In the genomic region with DNA sequence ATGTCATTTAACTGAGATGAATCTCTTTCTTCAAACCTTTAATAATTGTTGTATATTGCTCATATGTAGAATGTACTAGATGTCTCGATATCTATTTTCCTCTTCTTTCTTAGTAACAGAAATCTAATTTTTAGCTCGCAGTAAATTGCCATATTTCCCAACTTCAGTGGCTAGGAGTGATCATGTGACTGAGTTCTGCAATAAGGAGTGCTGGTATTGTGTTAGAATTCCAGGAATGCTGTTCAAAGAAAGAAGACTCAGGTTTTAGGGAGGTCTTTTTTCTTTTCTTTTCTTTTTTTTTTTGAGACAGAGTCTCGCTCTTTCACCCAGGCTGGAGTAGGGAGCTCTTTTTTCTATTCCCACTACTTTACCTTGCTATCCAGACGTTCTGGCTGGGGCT, we compare ENCODE assay signal across 19 cellular contexts.
DNase-seq lines count a peak whose midpoint lies in the region; ATAC-seq, FAIRE-seq and TF ChIP-seq lines count a peak whose summit lies in the region.
"Had no signal": no experiment of that assay in that cellular context is flagged by ENCODE, and none has a peak within 500 bp of the region (broad histone marks: within the 10 kb centered on the region; RNA-seq: fewer than 3 reads in every experiment).

No MANE protein-coding gene starts in this region.

- no TSS peak for BruUV-seq in Caco-2 (replicated peaks; lab: Mats Ljungman, UMichigan)

- no peak overlapping the region for H4K5ac ChIP-seq in H1 (ENCODE audit: insufficient read length, low read depth, low read length)

- no peak overlapping the region for H4K91ac ChIP-seq in H1 (replicated peaks; ENCODE audit: insufficient read length, low read length)

- 80% methylated on average over 3 of the region's 4 CpGs; no CpG with 5 or more reads in 1 of the 2 experiments for WGBS in H1 (ENCODE audit: extremely low coverage in 1 of 2, insufficient coverage in 1 of 2, insufficient read length in 1 of 2, insufficient replicate concordance in 2 of 2, low coverage in 1 of 2, low lambda C conversion rate in 2 of 2, missing lambda C conversion rate in 1 of 2), 2 experiments

- no peaks in the 10 kb centered on the region for H3F3A ChIP-seq in neural progenitor cell (ENCODE audit: low read depth)

- H3K27ac Mint-ChIP-seq in Caco-2 (ENCODE audit: unreplicated experiment) = peak overlapping the region; percentile 32
- H3K27ac Mint-ChIP-seq in neural progenitor cell = no peak overlapping the region
- H3K27ac Mint-ChIP-seq: CD8-positive, alpha-beta memory T cell had no signal

- ATAC-seq in foreskin keratinocyte (no peak), HG03108 (IDR thresholded peaks at IDR 0.05; ENCODE audit: unreplicated experiment) (no peak)
- ATAC-seq: HepG2, PC-3 had no signal

- H2BK5ac ChIP-seq in H1 (ENCODE audit: low read depth, low read length) = no peak overlapping the region

- H3K27ac ChIP-seq in H1 (ENCODE audit: low read depth, low read length) (no peak overlapping the region), neural progenitor cell (no peak overlapping the region), foreskin keratinocyte (no peak overlapping the region)
- H3K27ac ChIP-seq: BLaER1 treated with 17β-estradiol and CSF1 and Interleukin-3, amounts not matched to agents 10 nM and 100 nM had no signal

- no peak overlapping the region for H3K23ac ChIP-seq in H1 (ENCODE audit: insufficient read length)

- no peak overlapping the region for H2BK15ac ChIP-seq in H1 (ENCODE audit: low read length)

- H3K27me3 ChIP-seq in Caco-2 (replicated peaks; ENCODE audit: control insufficient read depth, insufficient read depth, low read length) = no peaks in the 10 kb centered on the region
- no peaks in the 10 kb centered on the region for H3K27me3 ChIP-seq in H1 (replicated peaks in 1 of 4; ENCODE audit: control insufficient read depth in 3 of 4, extremely low read depth in 1 of 4, insufficient read depth in 3 of 4, low read length in 3 of 4)
- no peaks in the 10 kb centered on the region for H3K27me3 ChIP-seq in neural progenitor cell
- H3K27me3 ChIP-seq in foreskin keratinocyte = no peaks in the 10 kb centered on the region
- H3K27me3 ChIP-seq: BLaER1 treated with 17β-estradiol and CSF1 and Interleukin-3, amounts not matched to agents 10 nM and 100 nM had no signal

- no peak overlapping the region for H3K4me3 ChIP-seq in Caco-2 (ENCODE audit: low read depth, low read length)
- H3K4me3 ChIP-seq in H1 (ENCODE audit: extremely low read depth in 1 of 4, insufficient read depth in 2 of 4, low read depth in 3 of 4, low read length in 4 of 4) = no peak overlapping the region
- H3K4me3 ChIP-seq in neural progenitor cell = no peak overlapping the region
- H3K4me3 ChIP-seq: BLaER1 treated with 17β-estradiol and CSF1 and Interleukin-3, amounts not matched to agents 10 nM and 100 nM had no signal

- 0 out of 2 replicates have a peak, but pooled peaks cover 6% of the 10 kb centered on the region for H3K4me1 ChIP-seq in Caco-2
- peaks cover 0 to 3% (median 0%) of the 10 kb centered on the region in 4 experiments; a peak in 2 of 7 replicates for H3K4me1 ChIP-seq in H1 (replicated peaks in 1 of 4; ENCODE audit: control insufficient read depth in 3 of 4, insufficient read depth in 4 of 4, low read length in 3 of 4)
- H3K4me1 ChIP-seq in neural progenitor cell = peaks cover 3% of the 10 kb centered on the region
- H3K4me1 ChIP-seq in foreskin keratinocyte = peaks cover 7% of the 10 kb centered on the region

- intact Hi-C loops in Caco-2 (cut with micrococcal nuclease; ENCODE audit: unreplicated experiment) = no loop called here

- no peak overlapping the region for H2BK20ac ChIP-seq in H1 (ENCODE audit: low read length)

- H2AFZ ChIP-seq in H1 (ENCODE audit: low read length) = no peak overlapping the region
- no peak overlapping the region for H2AFZ ChIP-seq in neural progenitor cell (replicated peaks)

- H3K4me3 Mint-ChIP-seq in Caco-2 (ENCODE audit: unreplicated experiment) (no peak overlapping the region), neural progenitor cell (no peak overlapping the region)
- H3K4me3 Mint-ChIP-seq: CD8-positive, alpha-beta memory T cell; H9 had no signal

- H3K36me3 Mint-ChIP-seq in Caco-2 (ENCODE audit: insufficient read depth, unreplicated experiment) (no peaks in the 10 kb centered on the region), neural progenitor cell (no peaks in the 10 kb centered on the region)

- H4K8ac ChIP-seq in H1 (ENCODE audit: extremely low read depth, insufficient read depth, low read length) = no peak overlapping the region

- H4K20me1 ChIP-seq in H1 (replicated peaks in 1 of 2; ENCODE audit: control insufficient read depth in 1 of 2, insufficient read depth in 2 of 2, low read length in 2 of 2) = no peaks in the 10 kb centered on the region
- no peaks in the 10 kb centered on the region for H4K20me1 ChIP-seq in neural progenitor cell (ENCODE audit: low read depth)
- H4K20me1 ChIP-seq: BLaER1 treated with 17β-estradiol and CSF1 and Interleukin-3, amounts not matched to agents 10 nM and 100 nM had no signal

- no peak overlapping the region for H3K4ac ChIP-seq in H1 (replicated peaks; ENCODE audit: insufficient read length, low read depth, low read length)

- DNase-seq in Caco-2 (no peak), MV-4-11 (lab: John Stamatoyannopoulos, UW) (peak; percentile 13), H1 (ENCODE audit: low read depth in 1 of 2, low spot score in 2 of 2) (no peak), neural progenitor cell (ENCODE audit: low spot score) (peak; percentile 9), AG08395 (ENCODE audit: low spot score) (no peak), NCI-H1694 treated with DMSO at 0.1 percent for 48 hours (lab: John Stamatoyannopoulos, UW) (no peak), foreskin keratinocyte (no peak)
- DNase-seq: CD8-positive, alpha-beta memory T cell; DMS79; H9; NCI-H1105 treated with DMSO at 0.1 percent for 48 hours; NCI-H1694; NCI-H524; PC-3; RPMI8226 had no signal

- H3K18ac ChIP-seq in H1 (ENCODE audit: extremely low read depth, low read length) = no peak overlapping the region

- no peaks in the 10 kb centered on the region for H3K9me3 ChIP-seq in Caco-2
- no peaks in the 10 kb centered on the region for H3K9me3 ChIP-seq in H1 (ENCODE audit: insufficient read depth in 2 of 2, low read depth in 1 of 2, low read length in 1 of 2)
- H3K9me3 ChIP-seq in neural progenitor cell (ENCODE audit: low read depth) = no peaks in the 10 kb centered on the region
- H3K9me3 ChIP-seq: BLaER1 treated with 17β-estradiol and CSF1 and Interleukin-3, amounts not matched to agents 10 nM and 100 nM had no signal

- no peak for FAIRE-seq in H1 (lab: Jason Lieb, UNC)
- FAIRE-seq: A204.1, HepG2 had no signal

- H3K9ac ChIP-seq in H1 (replicated peaks in 1 of 4; ENCODE audit: extremely low read depth in 1 of 4, low read depth in 3 of 4, low read length in 3 of 4) (no peak overlapping the region), neural progenitor cell (no peak overlapping the region)
- H3K9ac ChIP-seq: BLaER1 treated with 17β-estradiol and CSF1 and Interleukin-3, amounts not matched to agents 10 nM and 100 nM had no signal

- no peak for TF ChIP-seq RAD21 in H1 (IDR thresholded peaks at IDR 0.05 in 1 of 2, conservative IDR thresholded peaks at IDR 0.05 in 1 of 2; ENCODE audit: low read depth in 2 of 2, low read length in 2 of 2)

- peaks cover 7% of the 10 kb centered on the region for H3K4me1 Mint-ChIP-seq in Caco-2 (ENCODE audit: low read depth, unreplicated experiment)
- peaks cover 11% of the 10 kb centered on the region for H3K4me1 Mint-ChIP-seq in neural progenitor cell
- H3K4me1 Mint-ChIP-seq: CD8-positive, alpha-beta memory T cell had no signal

- no peaks in the 10 kb centered on the region for H3K27me3 Mint-ChIP-seq in Caco-2 (ENCODE audit: insufficient read depth, unreplicated experiment)
- no peaks in the 10 kb centered on the region for H3K27me3 Mint-ChIP-seq in neural progenitor cell (ENCODE audit: insufficient read depth, low read depth)
- H3K27me3 Mint-ChIP-seq: CD8-positive, alpha-beta memory T cell had no signal

- H3K36me3 ChIP-seq in Caco-2 (ENCODE audit: control insufficient read depth, insufficient read depth, low read length) (no peaks in the 10 kb centered on the region), H1 (ENCODE audit: control insufficient read depth in 2 of 4, insufficient read depth in 4 of 4, low read length in 3 of 4) (no peaks in the 10 kb centered on the region), neural progenitor cell (no peaks in the 10 kb centered on the region)

- H2BK12ac ChIP-seq in H1 (ENCODE audit: low read depth, low read length) = no peak overlapping the region

- CTCF ChIA-PET in Caco-2 (lab: Charles Lee) (no interaction called here), H1 (lab: Charles Lee; ENCODE audit: partially characterized antibody) (no interaction called here)

- TF ChIP-seq CTCF in Caco-2 (IDR thresholded peaks at IDR 0.05; ENCODE audit: insufficient read depth in 1 of 2, low read depth in 1 of 2, low read length in 1 of 2, severe bottlenecking in 1 of 2, unreplicated experiment in 1 of 2) (no peak), H1 (IDR thresholded peaks at IDR 0.05; ENCODE audit: control extremely low read depth in 1 of 3, insufficient read depth in 1 of 3, low read depth in 1 of 3, low read length in 3 of 3) (no peak), neural progenitor cell (IDR thresholded peaks at IDR 0.05) (no peak), foreskin keratinocyte (conservative IDR thresholded peaks at IDR 0.05) (no peak)

- no peaks in the 10 kb centered on the region for H3K79me1 ChIP-seq in H1 (ENCODE audit: low read depth, low read length)

- no peak for TF ChIP-seq POLR2A in H1 (IDR thresholded peaks at IDR 0.05; ENCODE audit: control extremely low read depth in 1 of 2, low read depth in 2 of 2, low read length in 2 of 2)

- POLR2A ChIA-PET in Caco-2 (lab: Charles Lee) (no interaction called here), H1 (lab: Charles Lee; ENCODE audit: partially characterized antibody) (no interaction called here)

- no peak overlapping the region for H3K14ac ChIP-seq in H1 (ENCODE audit: insufficient read length)

- no peak overlapping the region for H3K56ac ChIP-seq in H1 (replicated peaks; ENCODE audit: insufficient read length, low read depth, low read length)

- no peak for TF ChIP-seq EP300 in H1 (IDR thresholded peaks at IDR 0.05; ENCODE audit: borderline replicate concordance in 1 of 2, low read depth in 2 of 2, low read length in 2 of 2)

- no peaks in the 10 kb centered on the region for H3K23me2 ChIP-seq in H1 (ENCODE audit: low read depth, low read length)

- no peaks in the 10 kb centered on the region for H3K9me3 Mint-ChIP-seq in Caco-2 (ENCODE audit: unreplicated experiment)
- H3K9me3 Mint-ChIP-seq in neural progenitor cell = no peaks in the 10 kb centered on the region
- H3K9me3 Mint-ChIP-seq: CD8-positive, alpha-beta memory T cell; H9 had no signal

- H2BK120ac ChIP-seq in H1 (replicated peaks; ENCODE audit: low read depth, low read length) = no peak overlapping the region

- no peak overlapping the region for H2AK5ac ChIP-seq in H1 (ENCODE audit: low read depth, low read length)

- H3K79me2 ChIP-seq in H1 (ENCODE audit: control insufficient read depth in 1 of 2, insufficient read depth in 2 of 2, low read length in 2 of 2) = no peaks in the 10 kb centered on the region
- no peaks in the 10 kb centered on the region for H3K79me2 ChIP-seq in neural progenitor cell (ENCODE audit: low read depth)

- no peak overlapping the region for H3K4me2 ChIP-seq in H1 (ENCODE audit: insufficient read depth in 1 of 2, low read depth in 2 of 2, low read length in 2 of 2)
- H3K4me2 ChIP-seq in neural progenitor cell = no peak overlapping the region
- H3K4me2 ChIP-seq: BLaER1 treated with 17β-estradiol and CSF1 and Interleukin-3, amounts not matched to agents 10 nM and 100 nM had no signal

Comparison
In these comparisons a context has a peak if more than half of its experiments do, and no peak if none do; other contexts are left out.
1. DNase-seq: peak in MV-4-11 (single experiment) and neural progenitor cell (single experiment); none in Caco-2 (0 of 2), H1 (0 of 2), AG08395 (single experiment), NCI-H1694 treated with DMSO at 0.1 percent for 48 hours (single experiment) and foreskin keratinocyte (0 of 2).